In genomic region chr6:136015531-136015930, GRCh38 we compare ENCODE assay signal across 26 cellular contexts.
DNase-seq lines count a peak whose midpoint lies in the region; ATAC-seq and TF ChIP-seq lines count a peak whose summit lies in the region.
"Had no signal": no experiment of that assay in that cellular context is flagged by ENCODE, and none has a peak within 500 bp of the region (broad histone marks: within the 10 kb centered on the region; RNA-seq: fewer than 3 reads in every experiment).

No MANE protein-coding gene starts in this region.

- H3K14ac ChIP-seq in neuronal stem cell (ENCODE audit: low read length): no peak overlapping the region

- H4K91ac ChIP-seq in neuronal stem cell (ENCODE audit: low read depth, low read length, poor library complexity): no peak overlapping the region

- no CpG with 5 or more reads among the region's 4 CpGs for WGBS in neuronal stem cell (ENCODE audit: extremely low coverage in 2 of 2, insufficient read length in 2 of 2, insufficient replicate concordance in 1 of 2), 2 donors

- TF ChIP-seq CTCF in PC-3 (conservative IDR thresholded peaks at IDR 0.05; ENCODE audit: low read depth, low read length) (no peak), choroid plexus epithelial cell (conservative IDR thresholded peaks at IDR 0.05; ENCODE audit: low read depth, low read length) (no peak)

- no peaks in the 10 kb centered on the region for H4K20me1 ChIP-seq in PC-3 (ENCODE audit: low read length)

- H3K4me2 ChIP-seq in PC-3 (ENCODE audit: low read length) (peak overlapping the region; percentile 46), neuronal stem cell (ENCODE audit: insufficient read depth, low read length, poor library complexity, severe bottlenecking) (no peak overlapping the region)

- peak overlapping the region; percentile 49 for H3K9ac ChIP-seq in PC-3 (ENCODE audit: low read length)
- no peak overlapping the region for H3K9ac ChIP-seq in neuronal stem cell (ENCODE audit: low read depth, low read length, poor library complexity)

- H3K9me2 ChIP-seq in PC-3 (replicated peaks; ENCODE audit: low read length): no peaks in the 10 kb centered on the region

- H3K79me2 ChIP-seq in ACC112 (ENCODE audit: control insufficient read depth, insufficient read depth, low read length, unreplicated experiment) (no peaks in the 10 kb centered on the region), PC-3 (ENCODE audit: low read length) (no peaks in the 10 kb centered on the region)

- BruUV-seq in PC-3 (replicated peaks; lab: Mats Ljungman, UMichigan): no TSS peak

- no peaks in the 10 kb centered on the region for H3F3A ChIP-seq in PC-3 (ENCODE audit: low read length, unreplicated experiment)

- no peaks in the 10 kb centered on the region for H3K79me1 ChIP-seq in neuronal stem cell (ENCODE audit: low read depth, low read length)

- CTCF ChIA-PET in PC-3 (lab: Charles Lee): interaction anchor here (0.6 kb wide), 1 partner anchor 845 kb away, joined by 7 read pairs; no protein-coding TSS in a partner anchor

- no peak for ATAC-seq in PC-3
- ATAC-seq: CD8-positive, alpha-beta T cell; left lobe of liver; naive thymus-derived CD4-positive, alpha-beta T cell; T-helper 17 cell had no signal

- no peak overlapping the region for H2BK12ac ChIP-seq in neuronal stem cell (ENCODE audit: low read length)

- H3K4me3 ChIP-seq in ACC112 (ENCODE audit: low read depth, low read length): peak overlapping the region; percentile 57
- H3K4me3 ChIP-seq in PC-3 (ENCODE audit: low read length): no peak overlapping the region
- H3K4me3 ChIP-seq in choroid plexus epithelial cell (ENCODE audit: low read depth, low read length): no peak overlapping the region
- H3K4me3 ChIP-seq in neuronal stem cell (ENCODE audit: low read length in 2 of 2): no peak overlapping the region
- H3K4me3 ChIP-seq: adrenal gland, upper lobe of left lung had no signal

- DNase-seq in PC-3: no peak
- DNase-seq in choroid plexus epithelial cell (ENCODE audit: low read depth): peak; percentile 39
- DNase-seq in neuronal stem cell (ENCODE audit: low spot score): no peak
- no peak for DNase-seq in stimulated activated CD4-positive, alpha-beta T cell treated with anti-CD3 and anti-CD28 coated beads, Interleukin-4, amount 100 ng/mL, for 24 hours
- no peak for DNase-seq in OCI-M2 (lab: John Stamatoyannopoulos, UW; ENCODE audit: unreplicated experiment)
- DNase-seq in ureter (ENCODE audit: low spot score): no peak
- DNase-seq in NCI-H82 (lab: John Stamatoyannopoulos, UW): no peak
- DNase-seq: activated CD4-positive, alpha-beta memory T cell treated with anti-CD3 and anti-CD28 coated beads for 36 hours; activated CD4-positive, alpha-beta T cell treated with anti-CD3 and anti-CD28 coated beads for 1 hour; activated CD8-positive, alpha-beta memory T cell treated with anti-CD3 and anti-CD28 coated beads, Interleukin-2, amount 50 U/mL, for 4 hours; activated naive CD4-positive, alpha-beta T cell treated with Interleukin-2 at 50 U/mL for 16 hours; adrenal gland; CD8-positive, alpha-beta T cell; KG1; naive thymus-derived CD4-positive, alpha-beta T cell; NCI-H1092 treated with DMSO at 0.1 percent for 48 hours; NCI-H1694 treated with DMSO at 0.1 percent for 48 hours; NCI-H2171 treated with DMSO at 0.1 percent for 48 hours; NCI-H510A; nucleus accumbens; RPMI8226; stimulated activated naive CD4-positive, alpha-beta T cell; T-helper 17 cell; upper lobe of left lung had no signal

- H3K36me3 ChIP-seq in ACC112 (ENCODE audit: insufficient read depth, low read length) (no peaks in the 10 kb centered on the region), PC-3 (ENCODE audit: low read depth, low read length) (no peaks in the 10 kb centered on the region), neuronal stem cell (replicated peaks in 1 of 2; ENCODE audit: control insufficient read depth in 2 of 2, insufficient read depth in 2 of 2, low read length in 2 of 2) (no peaks in the 10 kb centered on the region)
- H3K36me3 ChIP-seq: adrenal gland, upper lobe of left lung had no signal

- H2BK120ac ChIP-seq in neuronal stem cell (ENCODE audit: low read depth, low read length): no peak overlapping the region

- H3K9me3 ChIP-seq in PC-3 (ENCODE audit: low read length): no peaks in the 10 kb centered on the region
- H3K9me3 ChIP-seq in neuronal stem cell (replicated peaks in 1 of 2; ENCODE audit: control insufficient read depth in 2 of 2, insufficient read depth in 1 of 2, low read depth in 1 of 2, low read length in 2 of 2): no peaks in the 10 kb centered on the region
- H3K9me3 ChIP-seq: adrenal gland, upper lobe of left lung had no signal

- H3K27ac ChIP-seq in ACC112 (ENCODE audit: low read depth, low read length): peak overlapping the region; percentile 93
- peak overlapping the region; percentile 78 for H3K27ac ChIP-seq in PC-3 (ENCODE audit: low read length)
- H3K27ac ChIP-seq in neuronal stem cell (replicated peaks; ENCODE audit: low read length): no peak overlapping the region
- H3K27ac ChIP-seq: adrenal gland, upper lobe of left lung had no signal

- H2BK5ac ChIP-seq in neuronal stem cell (ENCODE audit: low read length): no peak overlapping the region

- no peaks in the 10 kb centered on the region for H3K27me3 ChIP-seq in ACC112 (ENCODE audit: insufficient read depth, low read length)
- no peaks in the 10 kb centered on the region for H3K27me3 ChIP-seq in PC-3 (ENCODE audit: low read length)
- no peaks in the 10 kb centered on the region for H3K27me3 ChIP-seq in neuronal stem cell (ENCODE audit: control insufficient read depth in 3 of 3, insufficient read depth in 3 of 3, low read depth in 1 of 3, low read length in 3 of 3)
- H3K27me3 ChIP-seq: adrenal gland, upper lobe of left lung had no signal

- H3K4me1 ChIP-seq in ACC112 (ENCODE audit: control insufficient read depth, insufficient read depth, low read length, unreplicated experiment) (peaks cover 49% of the 10 kb centered on the region), PC-3 (ENCODE audit: insufficient read depth, low read length) (peaks cover 27% of the 10 kb centered on the region), neuronal stem cell (ENCODE audit: control insufficient read depth in 2 of 2, insufficient read depth in 1 of 2, low read depth in 1 of 2, low read length in 2 of 2) (peaks cover 2 to 5% of the 10 kb centered on the region in 2 donors)
- H3K4me1 ChIP-seq: upper lobe of left lung had no signal

- H4K8ac ChIP-seq in neuronal stem cell (ENCODE audit: low read depth, low read length): no peak overlapping the region

- H3K23ac ChIP-seq in neuronal stem cell (ENCODE audit: low read depth, low read length, poor library complexity): no peak overlapping the region

- POLR2A ChIA-PET in PC-3 (lab: Charles Lee; ENCODE audit: unreplicated experiment): no interaction called here

- H3K4ac ChIP-seq in neuronal stem cell (ENCODE audit: low read length): no peak overlapping the region

- H2AFZ ChIP-seq in ACC112 (ENCODE audit: low read length, unreplicated experiment): peak overlapping the region; percentile 80
- peak overlapping the region; percentile 47; the same call in 1 of the 2 replicates for H2AFZ ChIP-seq in PC-3 (ENCODE audit: low read length)
- H2AFZ ChIP-seq in neuronal stem cell (ENCODE audit: low read length): peak overlapping the region; percentile 83

- no peak overlapping the region for H2AK5ac ChIP-seq in neuronal stem cell (ENCODE audit: low read depth, low read length)

- intact Hi-C loops in PC-3 (cut with micrococcal nuclease): no loop called here

- H3K18ac ChIP-seq in neuronal stem cell (ENCODE audit: low read length): no peak overlapping the region

- no peak overlapping the region for H2BK15ac ChIP-seq in neuronal stem cell (ENCODE audit: low read length)
